ENCODE assay signal across 11 cellular contexts in the genomic region with DNA sequence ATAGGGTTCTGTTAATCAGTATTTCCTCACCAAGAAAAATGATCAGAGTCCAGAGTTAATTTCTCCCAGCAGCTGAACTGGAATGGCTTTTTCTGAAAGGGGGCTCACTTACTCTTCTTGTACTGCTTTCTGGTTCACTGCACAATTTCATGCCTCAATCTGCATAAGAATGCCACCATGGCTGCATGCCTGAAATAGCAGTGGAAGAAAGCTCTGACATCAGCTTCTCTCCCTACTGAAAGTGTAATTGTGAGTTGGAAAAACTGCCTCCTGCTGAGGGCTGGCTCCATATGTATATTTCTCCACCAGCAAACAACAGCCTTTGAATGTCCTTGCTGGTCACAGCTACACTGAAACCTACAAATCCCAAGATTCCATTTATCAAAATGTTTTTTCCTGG.
A peak's percentile ranks its signal among the peaks of the same experiment; 100 is the strongest.
DNase-seq lines count a peak whose midpoint lies in the region; ATAC-seq and TF ChIP-seq lines count a peak whose summit lies in the region.
"Had no signal": no experiment of that assay in that cellular context is flagged by ENCODE, and none has a peak within 500 bp of the region (broad histone marks: within the 10 kb centered on the region; RNA-seq: fewer than 3 reads in every experiment).

No MANE protein-coding gene starts in this region.

- H3K36me3 Mint-ChIP-seq in type B pancreatic cell (no peaks in the 10 kb centered on the region), T-helper 17 cell (ENCODE audit: low read depth) (no peaks in the 10 kb centered on the region)
- no peaks in the 10 kb centered on the region for H3K36me3 Mint-ChIP-seq in activated CD4-positive, alpha-beta T cell treated with anti-CD3 and anti-CD28 coated beads, Interleukin-2, amount 10 ng/mL, durations not matched to agents 7 days and 5 days (ENCODE audit: low read depth)
- H3K36me3 Mint-ChIP-seq: activated CD4-positive, alpha-beta memory T cell treated with anti-CD3 and anti-CD28 coated beads for 36 hours had no signal

- TF ChIP-seq CTCF in type B pancreatic cell (conservative IDR thresholded peaks at IDR 0.05) = no peak

- no peaks in the 10 kb centered on the region for H3K36me3 ChIP-seq in iPS DF 6.9 (ENCODE audit: control insufficient read depth, insufficient read depth, low read length)

- no peaks in the 10 kb centered on the region for H3K27me3 ChIP-seq in iPS DF 6.9 (ENCODE audit: control insufficient read depth, insufficient read depth, low read length)

- H3K4me3 ChIP-seq in iPS DF 6.9 (ENCODE audit: low read length) = no peak overlapping the region

- H3K9me3 Mint-ChIP-seq in type B pancreatic cell = no peaks in the 10 kb centered on the region
- H3K9me3 Mint-ChIP-seq in activated CD4-positive, alpha-beta T cell treated with anti-CD3 and anti-CD28 coated beads, Interleukin-2, amount 10 ng/mL, durations not matched to agents 7 days and 5 days = no peaks in the 10 kb centered on the region

- no peaks in the 10 kb centered on the region for H3K27me3 Mint-ChIP-seq in type B pancreatic cell
- H3K27me3 Mint-ChIP-seq in activated CD4-positive, alpha-beta T cell treated with anti-CD3 and anti-CD28 coated beads, Interleukin-2, amount 10 ng/mL, durations not matched to agents 7 days and 5 days = no peaks in the 10 kb centered on the region
- H3K27me3 Mint-ChIP-seq in T-helper 17 cell = no peaks in the 10 kb centered on the region

- no peak overlapping the region for H3K27ac ChIP-seq in iPS DF 6.9 (ENCODE audit: low read length)

- POLR2A ChIA-PET in activated CD4-positive, alpha-beta T cell treated with anti-CD3 and anti-CD28 coated beads, Interleukin-2, amount 10 ng/mL, durations not matched to agents 7 days and 5 days (lab: Charles Lee) = no interaction called here

- H3K9me3 ChIP-seq in iPS DF 6.9 (ENCODE audit: control insufficient read depth, insufficient read depth, low read length) = no peaks in the 10 kb centered on the region
- H3K9me3 ChIP-seq in T-helper 17 cell (ENCODE audit: control insufficient read depth, low read length, poor library complexity, severe bottlenecking) = no peaks in the 10 kb centered on the region

- peak overlapping the region; percentile 41 for H3K27ac Mint-ChIP-seq in type B pancreatic cell
- H3K27ac Mint-ChIP-seq in activated CD4-positive, alpha-beta T cell treated with anti-CD3 and anti-CD28 coated beads, Interleukin-2, amount 10 ng/mL, durations not matched to agents 7 days and 5 days = no peak overlapping the region
- no peak overlapping the region for H3K27ac Mint-ChIP-seq in T-helper 17 cell
- H3K27ac Mint-ChIP-seq: activated CD4-positive, alpha-beta memory T cell treated with anti-CD3 and anti-CD28 coated beads for 36 hours had no signal

- H3K4me1 ChIP-seq in iPS DF 6.9 (ENCODE audit: control insufficient read depth, insufficient read depth, low read length) = no peaks in the 10 kb centered on the region; the same call in 1 of the 2 replicates

- DNase-seq in NCI-H1417 (lab: John Stamatoyannopoulos, UW) (peak in 2 of 3 experiments; percentile 13 to 26), NCI-H1417 treated with DMSO at 0.1 percent for 48 hours (lab: John Stamatoyannopoulos, UW) (no peak), amniotic stem cell (lab: John Stamatoyannopoulos, UW) (peak; percentile 30), iPS DF 6.9 (ENCODE audit: low read depth, low spot score) (peak; percentile 88), type B pancreatic cell (ENCODE audit: extremely low spot score, unreplicated experiment) (no peak), NCI-H524 (lab: John Stamatoyannopoulos, UW) (no peak), T-helper 17 cell (no peak)
- no peak for DNase-seq in activated CD4-positive, alpha-beta T cell treated with anti-CD3 and anti-CD28 coated beads, Interleukin-2, amount 10 ng/mL, durations not matched to agents 7 days and 5 days
- DNase-seq: activated CD4-positive, alpha-beta memory T cell treated with anti-CD3 and anti-CD28 coated beads for 36 hours; NCI-H1048; SHP77 had no signal

- no peak for ATAC-seq in T-helper 17 cell

- peaks cover 6% of the 10 kb centered on the region for H3K4me1 Mint-ChIP-seq in type B pancreatic cell (ENCODE audit: unreplicated experiment)
- H3K4me1 Mint-ChIP-seq in activated CD4-positive, alpha-beta T cell treated with anti-CD3 and anti-CD28 coated beads, Interleukin-2, amount 10 ng/mL, durations not matched to agents 7 days and 5 days = no peaks in the 10 kb centered on the region
- H3K4me1 Mint-ChIP-seq in T-helper 17 cell = no peaks in the 10 kb centered on the region

- CTCF ChIA-PET in activated CD4-positive, alpha-beta T cell treated with anti-CD3 and anti-CD28 coated beads, Interleukin-2, amount 10 ng/mL, durations not matched to agents 7 days and 5 days (lab: Charles Lee) = no interaction called here

- H3K4me3 Mint-ChIP-seq in type B pancreatic cell (no peak overlapping the region), T-helper 17 cell (no peak overlapping the region)
- H3K4me3 Mint-ChIP-seq in activated CD4-positive, alpha-beta T cell treated with anti-CD3 and anti-CD28 coated beads, Interleukin-2, amount 10 ng/mL, durations not matched to agents 7 days and 5 days = no peak overlapping the region
- H3K4me3 Mint-ChIP-seq: activated CD4-positive, alpha-beta memory T cell treated with anti-CD3 and anti-CD28 coated beads for 36 hours had no signal

Comparison
In these comparisons a context has a peak if more than half of its experiments do, and no peak if none do; other contexts are left out.
1. DNase-seq: peak in NCI-H1417 (2 of 3), amniotic stem cell (single experiment) and iPS DF 6.9 (single experiment); none in NCI-H1417 treated with DMSO at 0.1 percent for 48 hours (single experiment), type B pancreatic cell (single experiment), activated CD4-positive, alpha-beta T cell treated with anti-CD3 and anti-CD28 coated beads, Interleukin-2, amount 10 ng/mL, durations not matched to agents 7 days and 5 days (single experiment), NCI-H524 (0 of 2) and T-helper 17 cell (0 of 3).